In genomic region chr3:50299929-50300680, GRCh38 we compare ENCODE assay signal across 8 cellular contexts. TPM values are rescaled to one million over a fixed set of nuclear protein-coding genes. Genes with fewer than 3 reads are reported as not detected.
DNase-seq lines count a peak whose midpoint lies in the region; ATAC-seq and TF ChIP-seq lines count a peak whose summit lies in the region.

No MANE protein-coding gene starts in this region.

- H3K79me2 ChIP-seq in KMS-11 (ENCODE audit: insufficient read depth, low read depth), result no peaks in the 10 kb centered on the region

- H3K36me3 ChIP-seq in BJ (ENCODE audit: control insufficient read depth, insufficient read depth, low read length), result no peaks in the 10 kb centered on the region; the same call in 1 of the 2 replicates
- H3K36me3 ChIP-seq in KMS-11 (ENCODE audit: insufficient read depth), result no peaks in the 10 kb centered on the region
- peaks cover 10% of the 10 kb centered on the region for H3K36me3 ChIP-seq in left ventricle myocardium inferior

- H3K27me3 Mint-ChIP-seq in activated naive CD8-positive, alpha-beta T cell treated with anti-CD3 and anti-CD28 coated beads for 36 hours, result no peaks in the 10 kb centered on the region

- CTCF ChIA-PET in BJ (lab: Yijun Ruan, JAX), result interaction anchor here (1.0 to 2.4 kb wide), 6 partner anchors 15 to 106 kb away, joined by 3 to 20 read pairs (median 5); partner anchors contain the start of genes HYAL2 and SEMA3B

- peaks cover 4% of the 10 kb centered on the region for H3K36me3 Mint-ChIP-seq in activated naive CD8-positive, alpha-beta T cell treated with anti-CD3 and anti-CD28 coated beads for 36 hours

- H3K9ac ChIP-seq in KMS-11, result peak overlapping the region; percentile 51; the same call in 1 of the 2 replicates

- H3K27me3 ChIP-seq in BJ (ENCODE audit: control insufficient read depth, insufficient read depth, low read length) (no peaks in the 10 kb centered on the region), KMS-11 (ENCODE audit: insufficient read depth, low read depth) (no peaks in the 10 kb centered on the region), left ventricle myocardium inferior (ENCODE audit: low read depth) (no peaks in the 10 kb centered on the region)

- H2AFZ ChIP-seq in KMS-11 (ENCODE audit: low read depth), result peak overlapping the region; percentile 42; the same call in 1 of the 2 replicates

- no peak for ATAC-seq in GM19397 (IDR thresholded peaks at IDR 0.05; ENCODE audit: unreplicated experiment)

- H4K20me1 ChIP-seq in KMS-11 (ENCODE audit: insufficient read depth), result no peaks in the 10 kb centered on the region

- peak overlapping the region; percentile 92 for H3K4me3 Mint-ChIP-seq in activated naive CD8-positive, alpha-beta T cell treated with anti-CD3 and anti-CD28 coated beads for 36 hours

- H3K4me2 ChIP-seq in KMS-11, result peak overlapping the region; percentile 58

- no peaks in the 10 kb centered on the region for H3K9me3 ChIP-seq in left ventricle myocardium inferior (replicated peaks)

- DNase-seq in BJ (ENCODE audit: low read depth) (no peak), left ventricle myocardium inferior (peak; percentile 24), putamen (ENCODE audit: low spot score) (peak; percentile 86), GM13976 (ENCODE audit: low spot score) (no peak), DMS153 treated with DMSO at 0.1 percent for 48 hours (lab: John Stamatoyannopoulos, UW; ENCODE audit: unreplicated experiment) (no peak)
- DNase-seq in activated naive CD8-positive, alpha-beta T cell treated with anti-CD3 and anti-CD28 coated beads for 36 hours, result no peak

- H3K4me1 ChIP-seq in KMS-11 (ENCODE audit: low read depth, poor library complexity, severe bottlenecking) (peaks cover 15% of the 10 kb centered on the region), left ventricle myocardium inferior (peaks cover 58% of the 10 kb centered on the region)

- peak overlapping the region; percentile 44 for H3K4me3 ChIP-seq in BJ (ENCODE audit: low read depth, low read length)
- no peak overlapping the region for H3K4me3 ChIP-seq in KMS-11 (IDR thresholded peaks at IDR 0.05; ENCODE audit: insufficient read depth, low read depth, low read length)
- peak overlapping the region; percentile 77 for H3K4me3 ChIP-seq in left ventricle myocardium inferior

- POLR2A ChIA-PET in BJ (lab: Charles Lee), result interaction anchor here (0.7 to 0.9 kb wide), 2 partner anchors 37 to 47 kb away, joined by 11 to 12 read pairs; no protein-coding TSS in a partner anchor

- no peaks in the 10 kb centered on the region for H3K9me3 Mint-ChIP-seq in activated naive CD8-positive, alpha-beta T cell treated with anti-CD3 and anti-CD28 coated beads for 36 hours

- H3K27ac Mint-ChIP-seq in activated naive CD8-positive, alpha-beta T cell treated with anti-CD3 and anti-CD28 coated beads for 36 hours, result peak overlapping the region; percentile 98

- peaks cover 23% of the 10 kb centered on the region for H3K4me1 Mint-ChIP-seq in activated naive CD8-positive, alpha-beta T cell treated with anti-CD3 and anti-CD28 coated beads for 36 hours

- in situ Hi-C loops in GM13976 (cut with MboI; ENCODE audit: low sequenced_read_pairs, unreplicated experiment), result no loop called here

- no peak for TF ChIP-seq CTCF in BJ (IDR thresholded peaks at IDR 0.05; ENCODE audit: insufficient read depth, low read depth, low read length)
- TF ChIP-seq CTCF in KMS-11 (conservative IDR thresholded peaks at IDR 0.05; ENCODE audit: low read depth, low read length), result no peak
- TF ChIP-seq CTCF in left ventricle myocardium inferior (IDR thresholded peaks at IDR 0.05; ENCODE audit: borderline replicate concordance), result no peak
- TF ChIP-seq CTCF in GM13976 (IDR thresholded peaks at IDR 0.05; ENCODE audit: borderline replicate concordance, control extremely low read depth, extremely low read depth, insufficient read depth, missing control alignments), result no peak

- H3K27ac ChIP-seq in KMS-11 (peak overlapping the region; percentile 10; the same call in 1 of the 2 replicates), left ventricle myocardium inferior (replicated peaks) (peak overlapping the region; percentile 97)

- intact Hi-C loops in left ventricle myocardium inferior (cut with micrococcal nuclease), result no loop called here

RNA-seq across cellular contexts. Expression of gene HYAL3, which starts 0.9 kb away (rescaled TPM):
- 7.1 and 8.5 TPM in 2 replicates for polyA plus RNA-seq in BJ (2011; rRNA removed)
- polyA minus RNA-seq in BJ (2011; rRNA and poly(A)+ RNA removed), result 1.7 and 5.3 TPM in 2 replicates
- 1 to 10 TPM; 6.0 to 6.8 TPM for total RNA-seq in activated naive CD8-positive, alpha-beta T cell treated with anti-CD3 and anti-CD28 coated beads for 36 hours
- 1.2 TPM for total RNA-seq in left ventricle myocardium inferior

RNA-seq across cellular contexts. Expression of gene NAA80, which starts 0.9 kb away (rescaled TPM):
- 3.6 and 5.8 TPM in 2 replicates for polyA plus RNA-seq in BJ (2011; rRNA removed)
- polyA minus RNA-seq in BJ (2011; rRNA and poly(A)+ RNA removed), result 5.7 and 6.0 TPM in 2 replicates
- total RNA-seq in activated naive CD8-positive, alpha-beta T cell treated with anti-CD3 and anti-CD28 coated beads for 36 hours, result 10 to 100 TPM; 16.3 to 16.7 TPM
- 5.3 TPM for total RNA-seq in left ventricle myocardium inferior

RNA-seq across cellular contexts. Expression of gene HYAL1, which starts 3.3 kb away (rescaled TPM):
- polyA plus RNA-seq in BJ (2011; rRNA removed), result 0.10 and 0.12 TPM in 2 replicates
- 0.14 and 0.41 TPM in 2 replicates for polyA minus RNA-seq in BJ (2011; rRNA and poly(A)+ RNA removed)
- total RNA-seq in activated naive CD8-positive, alpha-beta T cell treated with anti-CD3 and anti-CD28 coated beads for 36 hours, result under 1 TPM in 1 of 2 experiments, not detected in 1; 0.35 TPM
- total RNA-seq in left ventricle myocardium inferior, result 52.2 TPM

RNA-seq across cellular contexts. Expression of gene IFRD2, which starts 7.9 kb away (rescaled TPM):
- 22.0 and 56.7 TPM in 2 replicates for polyA plus RNA-seq in BJ (2011; rRNA removed)
- 14.9 and 18.9 TPM in 2 replicates for polyA minus RNA-seq in BJ (2011; rRNA and poly(A)+ RNA removed)
- total RNA-seq in activated naive CD8-positive, alpha-beta T cell treated with anti-CD3 and anti-CD28 coated beads for 36 hours, result 100 to 1,000 TPM; 177 to 182 TPM
- total RNA-seq in left ventricle myocardium inferior, result 54.9 TPM

RNA-seq across cellular contexts. Expression of gene LSMEM2, which starts 21.2 kb away (rescaled TPM):
- polyA plus RNA-seq in BJ (2011; rRNA removed), result not detected in 2 replicates
- not detected in 2 replicates for polyA minus RNA-seq in BJ (2011; rRNA and poly(A)+ RNA removed)
- not detected for total RNA-seq in activated naive CD8-positive, alpha-beta T cell treated with anti-CD3 and anti-CD28 coated beads for 36 hours
- 27.7 TPM for total RNA-seq in left ventricle myocardium inferior

Comparison
In these comparisons a context has a peak if more than half of its experiments do, and no peak if none do; other contexts are left out.
1. DNase-seq: peak in left ventricle myocardium inferior (single experiment) and putamen (single experiment); none in BJ (single experiment), activated naive CD8-positive, alpha-beta T cell treated with anti-CD3 and anti-CD28 coated beads for 36 hours (single experiment), GM13976 (single experiment) and DMS153 treated with DMSO at 0.1 percent for 48 hours (single experiment).
2. RNA of gene HYAL1, which starts 3.3 kb away (total RNA-seq): 52.2 TPM in left ventricle myocardium inferior (single experiment); 0.35 TPM in activated naive CD8-positive, alpha-beta T cell treated with anti-CD3 and anti-CD28 coated beads for 36 hours; every median in the first group is over 10 times any median in the second.